20 cellular contexts compared by ENCODE assay signal in the genomic region with DNA sequence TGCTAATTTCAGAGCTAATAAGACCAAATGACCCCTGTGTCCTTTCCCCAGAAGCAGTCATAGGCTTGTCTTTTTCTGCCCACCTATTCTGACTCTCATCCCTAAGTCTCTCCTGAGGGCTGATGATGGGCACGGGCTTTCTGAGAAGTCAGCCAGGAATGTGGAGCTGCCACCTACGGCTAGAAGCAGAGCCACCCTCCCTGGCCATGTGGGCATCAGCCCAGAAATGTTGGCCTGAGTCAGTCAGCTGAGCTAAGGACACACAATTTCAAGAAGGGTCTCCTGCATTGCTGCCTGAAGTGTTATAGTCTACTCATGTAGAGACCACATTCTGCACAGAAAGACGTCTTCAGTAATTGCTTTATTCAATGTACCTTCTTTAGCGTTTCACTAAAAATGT. TPM values are rescaled to one million over a fixed set of nuclear protein-coding genes. Genes with fewer than 3 reads are reported as not detected.
DNase-seq lines count a peak whose midpoint lies in the region; ATAC-seq and TF ChIP-seq lines count a peak whose summit lies in the region.
"Had no signal": no experiment of that assay in that cellular context is flagged by ENCODE, and none has a peak within 500 bp of the region (broad histone marks: within the 10 kb centered on the region; RNA-seq: fewer than 3 reads in every experiment).

No MANE protein-coding gene starts in this region.

- H3K4me3 ChIP-seq in epithelial cell of esophagus (ENCODE audit: low read length) = no peak overlapping the region
- H3K4me3 ChIP-seq: adrenal gland, skin epidermis had no signal

- no peaks in the 10 kb centered on the region for H3K9me3 Mint-ChIP-seq in IgD-negative memory B cell
- H3K9me3 Mint-ChIP-seq: naive B cell had no signal

- peak; percentile 8 for DNase-seq in COLO668 (lab: John Stamatoyannopoulos, UW; ENCODE audit: unreplicated experiment)
- DNase-seq in epithelial cell of esophagus (ENCODE audit: low read depth) = peak; percentile 60
- DNase-seq in renal cortical epithelial cell (ENCODE audit: low read depth) = peak; percentile 67
- no peak for DNase-seq in superior temporal gyrus (ENCODE audit: extremely low spot score)
- DNase-seq in GM19238 (ENCODE audit: insufficient read length, low spot score) = no peak
- DNase-seq: activated CD4-positive, alpha-beta T cell treated with anti-CD3 and anti-CD28 coated beads, Interleukin-2, amount 50 U/mL, for 1 hour; activated CD8-positive, alpha-beta memory T cell treated with anti-CD3 and anti-CD28 coated beads, Interleukin-2, amount 50 U/mL, for 48 hours; foreskin keratinocyte; hypothalamus; islet precursor cell; naive B cell; NCI-H187 treated with DMSO at 0.1 percent for 48 hours; stimulated activated CD4-positive, alpha-beta T cell treated with anti-CD3 and anti-CD28 coated beads, Interleukin-2, amount 100 ng/mL, for 24 hours; stimulated activated naive CD4-positive, alpha-beta T cell treated with Interleukin-2 at 50 U/mL for 16 hours; trophoblast cell had no signal

- H3K4me1 Mint-ChIP-seq in IgD-negative memory B cell = peaks cover 0 to 1% (median 0%) of the 10 kb centered on the region in 3 donors

- H3K27me3 Mint-ChIP-seq in IgD-negative memory B cell = no peaks in the 10 kb centered on the region
- H3K27me3 Mint-ChIP-seq: memory B cell, naive B cell had no signal

- H3K4me3 Mint-ChIP-seq in IgD-negative memory B cell = peak overlapping the region in 1 of 4 donors; percentile 19
- H3K4me3 Mint-ChIP-seq: memory B cell, naive B cell had no signal

- ATAC-seq in HG03045 (IDR thresholded peaks at IDR 0.05; ENCODE audit: unreplicated experiment) = no peak
- ATAC-seq: foreskin keratinocyte had no signal

- TF ChIP-seq CTCF in epithelial cell of esophagus (IDR thresholded peaks at IDR 0.05; ENCODE audit: insufficient read depth, low read depth, low read length, missing control alignments) = no peak

- peak overlapping the region in 2 of 3 donors; percentile 19 to 73 for H3K27ac Mint-ChIP-seq in IgD-negative memory B cell
- H3K27ac Mint-ChIP-seq: memory B cell had no signal

- H3K36me3 Mint-ChIP-seq in IgD-negative memory B cell = peaks cover 10% of the 10 kb centered on the region

RNA-seq across cellular contexts. Expression of gene MYLIP, which starts 17.1 kb away (rescaled TPM):
- 117 TPM for polyA plus RNA-seq in IgD-negative memory B cell
- 8.0 and 22.3 TPM in 2 replicates for total RNA-seq in renal cortical epithelial cell

Comparison
In these comparisons a context has a peak if more than half of its experiments do, and no peak if none do; other contexts are left out.
1. DNase-seq: peak in COLO668 (single experiment), epithelial cell of esophagus (single experiment) and renal cortical epithelial cell (single experiment); none in superior temporal gyrus (single experiment) and GM19238 (single experiment).